ENCODE assay signal across 13 cellular contexts in the genomic region with DNA sequence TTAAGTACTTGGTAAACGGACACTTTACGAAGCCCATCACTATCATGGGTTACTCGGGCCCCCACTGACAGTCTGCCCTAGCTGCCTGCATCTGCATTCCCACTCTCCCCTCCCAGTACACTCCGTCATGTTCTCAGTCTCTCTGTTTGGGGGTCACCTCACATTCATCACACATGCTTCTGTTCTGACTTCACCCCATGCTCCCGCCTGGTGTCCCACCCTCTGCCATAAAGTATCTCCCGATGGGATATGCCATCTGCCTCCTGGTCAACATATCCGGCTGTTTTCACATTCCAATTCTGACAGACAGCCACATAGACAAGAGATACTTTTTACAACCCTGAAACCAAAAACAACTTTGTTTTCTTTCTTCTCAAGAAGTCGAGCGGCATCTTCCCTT. TPM values are rescaled to one million over a fixed set of nuclear protein-coding genes. Genes with fewer than 3 reads are reported as not detected.
DNase-seq lines count a peak whose midpoint lies in the region; ATAC-seq and TF ChIP-seq lines count a peak whose summit lies in the region.
"Had no signal": no experiment of that assay in that cellular context is flagged by ENCODE, and none has a peak within 500 bp of the region (broad histone marks: within the 10 kb centered on the region; RNA-seq: fewer than 3 reads in every experiment).

No MANE protein-coding gene starts in this region.

- no peak for DNase-seq in activated CD4-positive, alpha-beta T cell treated with anti-CD3 and anti-CD28 coated beads, Interleukin-2, amount 10 ng/mL, durations not matched to agents 7 days and 5 days
- no peak for DNase-seq in activated CD4-positive, alpha-beta T cell treated with anti-CD3 and anti-CD28 coated beads for 1 hour
- DNase-seq in smooth muscle cell (lab: John Stamatoyannopoulos, UW; ENCODE audit: unreplicated experiment) (no peak), NCI-H2081 treated with DMSO at 0.1 percent for 48 hours (lab: John Stamatoyannopoulos, UW) (no peak), sciatic nerve (ENCODE audit: low spot score) (no peak), mucosa of gallbladder (ENCODE audit: low spot score) (no peak)
- DNase-seq: effector CD4-positive, alpha-beta T cell; NCI-H187; retina; stimulated activated CD8-positive, alpha-beta memory T cell treated with anti-CD3 and anti-CD28 coated beads, Interleukin-4, amount 100 ng/mL, for 48 hours had no signal

- H3K36me3 Mint-ChIP-seq in activated CD4-positive, alpha-beta T cell treated with anti-CD3 and anti-CD28 coated beads, Interleukin-2, amount 10 ng/mL, durations not matched to agents 7 days and 5 days (ENCODE audit: low read depth): no peaks in the 10 kb centered on the region
- no peaks in the 10 kb centered on the region for H3K36me3 Mint-ChIP-seq in activated T-helper 17 cell treated with anti-CD3 and anti-CD28 coated beads, Interleukin-2, amount 50 U/mL, for 72 hours (ENCODE audit: low read depth)

- H3K36me3 ChIP-seq in iPS-18a (ENCODE audit: control insufficient read depth, low read depth, low read length) (no peaks in the 10 kb centered on the region), smooth muscle cell (ENCODE audit: low read depth) (no peaks in the 10 kb centered on the region)

- intact Hi-C loops in sciatic nerve (cut with DNase I): no loop called here

- TF ChIP-seq CTCF in smooth muscle cell (IDR thresholded peaks at IDR 0.05; ENCODE audit: borderline replicate concordance, insufficient read depth, poor library complexity, severe bottlenecking): no peak

- CTCF ChIA-PET in activated CD4-positive, alpha-beta T cell treated with anti-CD3 and anti-CD28 coated beads, Interleukin-2, amount 10 ng/mL, durations not matched to agents 7 days and 5 days (lab: Charles Lee): interaction anchor here (1.9 to 2.1 kb wide), 2 partner anchors 14 to 230 kb away, joined by 5 to 11 read pairs; no protein-coding TSS in a partner anchor

- H3K27me3 ChIP-seq in iPS-18a (ENCODE audit: control insufficient read depth, insufficient read depth, low read length) (peaks cover 46% of the 10 kb centered on the region), smooth muscle cell (ENCODE audit: low read depth) (no peaks in the 10 kb centered on the region)

- H3K4me3 ChIP-seq in iPS-18a (ENCODE audit: low read length) (peak overlapping the region; percentile 58), smooth muscle cell (peak overlapping the region; percentile 77)

- H3K9ac ChIP-seq in iPS-18a (ENCODE audit: low read length) (no peak overlapping the region), smooth muscle cell (ENCODE audit: low read depth) (no peak overlapping the region)

- H3F3A ChIP-seq in smooth muscle cell (ENCODE audit: low read depth): no peaks in the 10 kb centered on the region

- no peaks in the 10 kb centered on the region for H3K9me3 Mint-ChIP-seq in activated CD4-positive, alpha-beta T cell treated with anti-CD3 and anti-CD28 coated beads, Interleukin-2, amount 10 ng/mL, durations not matched to agents 7 days and 5 days
- no peaks in the 10 kb centered on the region for H3K9me3 Mint-ChIP-seq in activated T-helper 17 cell treated with anti-CD3 and anti-CD28 coated beads, Interleukin-2, amount 50 U/mL, for 72 hours

- peak overlapping the region; percentile 99 for H3K4me2 ChIP-seq in smooth muscle cell

- H2AFZ ChIP-seq in smooth muscle cell (ENCODE audit: low read depth): no peak overlapping the region

- H3K4me1 Mint-ChIP-seq in activated CD4-positive, alpha-beta T cell treated with anti-CD3 and anti-CD28 coated beads, Interleukin-2, amount 10 ng/mL, durations not matched to agents 7 days and 5 days: peaks cover 12% of the 10 kb centered on the region
- H3K4me1 Mint-ChIP-seq in activated T-helper 17 cell treated with anti-CD3 and anti-CD28 coated beads, Interleukin-2, amount 50 U/mL, for 72 hours: peaks cover 7% of the 10 kb centered on the region

- 75% methylated on average over 9 of the region's 9 CpGs for WGBS in smooth muscle cell (ENCODE audit: low lambda C conversion rate)

- POLR2A ChIA-PET in activated CD4-positive, alpha-beta T cell treated with anti-CD3 and anti-CD28 coated beads, Interleukin-2, amount 10 ng/mL, durations not matched to agents 7 days and 5 days (lab: Charles Lee): no interaction called here

- H4K20me1 ChIP-seq in smooth muscle cell (ENCODE audit: low read depth): no peaks in the 10 kb centered on the region

- H3K4me3 Mint-ChIP-seq in activated CD4-positive, alpha-beta T cell treated with anti-CD3 and anti-CD28 coated beads, Interleukin-2, amount 10 ng/mL, durations not matched to agents 7 days and 5 days: peak overlapping the region; percentile 82
- peak overlapping the region; percentile 85 for H3K4me3 Mint-ChIP-seq in activated T-helper 17 cell treated with anti-CD3 and anti-CD28 coated beads, Interleukin-2, amount 50 U/mL, for 72 hours

- H3K27ac ChIP-seq in iPS-18a (ENCODE audit: low read length) (no peak overlapping the region), smooth muscle cell (ENCODE audit: low read depth) (no peak overlapping the region)
- H3K27ac ChIP-seq: HL-60 had no signal

- no peak for ATAC-seq in activated T-helper 17 cell treated with anti-CD3 and anti-CD28 coated beads, Interleukin-2, amount 50 U/mL, for 72 hours (replicated peaks)
- no peak for ATAC-seq in sciatic nerve

- no peaks in the 10 kb centered on the region for H3K79me2 ChIP-seq in smooth muscle cell (ENCODE audit: low read depth)

- H3K4me1 ChIP-seq in iPS-18a (ENCODE audit: control insufficient read depth, low read depth, low read length) (peaks cover 10% of the 10 kb centered on the region), smooth muscle cell (ENCODE audit: low read depth) (peaks cover 12% of the 10 kb centered on the region)

- H3K27me3 Mint-ChIP-seq in activated CD4-positive, alpha-beta T cell treated with anti-CD3 and anti-CD28 coated beads, Interleukin-2, amount 10 ng/mL, durations not matched to agents 7 days and 5 days: peaks cover 42% of the 10 kb centered on the region
- H3K27me3 Mint-ChIP-seq in activated T-helper 17 cell treated with anti-CD3 and anti-CD28 coated beads, Interleukin-2, amount 50 U/mL, for 72 hours: peaks cover 33% of the 10 kb centered on the region

- no peaks in the 10 kb centered on the region for H3K9me3 ChIP-seq in iPS-18a (ENCODE audit: control insufficient read depth, low read depth, low read length)
- no peaks in the 10 kb centered on the region for H3K9me3 ChIP-seq in smooth muscle cell (replicated peaks; ENCODE audit: low read depth)

- no peak overlapping the region for H3K27ac Mint-ChIP-seq in activated CD4-positive, alpha-beta T cell treated with anti-CD3 and anti-CD28 coated beads, Interleukin-2, amount 10 ng/mL, durations not matched to agents 7 days and 5 days
- H3K27ac Mint-ChIP-seq in activated T-helper 17 cell treated with anti-CD3 and anti-CD28 coated beads, Interleukin-2, amount 50 U/mL, for 72 hours: no peak overlapping the region

RNA-seq across cellular contexts. Expression of a gene that starts 1.0 kb away (rescaled TPM):
- not detected for total RNA-seq in activated CD4-positive, alpha-beta T cell treated with anti-CD3 and anti-CD28 coated beads, Interleukin-2, amount 10 ng/mL, durations not matched to agents 7 days and 5 days
- total RNA-seq in activated T-helper 17 cell treated with anti-CD3 and anti-CD28 coated beads, Interleukin-2, amount 50 U/mL, for 72 hours: not detected
- total RNA-seq in smooth muscle cell: 2.2 and 5.9 TPM in 2 replicates
- polyA plus RNA-seq in smooth muscle cell: 6.0 and 9.7 TPM in 2 replicates
- total RNA-seq in sciatic nerve: 50.3 TPM
- 8.4 TPM for total RNA-seq in mucosa of gallbladder

RNA-seq across cellular contexts. Expression of a gene that starts 46.9 kb away (rescaled TPM):
- under 1 TPM in 1 of 2 experiments, not detected in 1; 0.06 TPM for total RNA-seq in activated CD4-positive, alpha-beta T cell treated with anti-CD3 and anti-CD28 coated beads, Interleukin-2, amount 10 ng/mL, durations not matched to agents 7 days and 5 days
- total RNA-seq in activated T-helper 17 cell treated with anti-CD3 and anti-CD28 coated beads, Interleukin-2, amount 50 U/mL, for 72 hours: under 1 TPM in 1 of 2 donors, not detected in 1; 0.13 TPM
- 0.04 and 0.54 TPM in 2 replicates for total RNA-seq in smooth muscle cell
- polyA plus RNA-seq in smooth muscle cell: 0.80 and 0.97 TPM in 2 replicates
- total RNA-seq in sciatic nerve: 9.1 TPM
- 20.7 TPM for total RNA-seq in mucosa of gallbladder
